In the genomic region with DNA sequence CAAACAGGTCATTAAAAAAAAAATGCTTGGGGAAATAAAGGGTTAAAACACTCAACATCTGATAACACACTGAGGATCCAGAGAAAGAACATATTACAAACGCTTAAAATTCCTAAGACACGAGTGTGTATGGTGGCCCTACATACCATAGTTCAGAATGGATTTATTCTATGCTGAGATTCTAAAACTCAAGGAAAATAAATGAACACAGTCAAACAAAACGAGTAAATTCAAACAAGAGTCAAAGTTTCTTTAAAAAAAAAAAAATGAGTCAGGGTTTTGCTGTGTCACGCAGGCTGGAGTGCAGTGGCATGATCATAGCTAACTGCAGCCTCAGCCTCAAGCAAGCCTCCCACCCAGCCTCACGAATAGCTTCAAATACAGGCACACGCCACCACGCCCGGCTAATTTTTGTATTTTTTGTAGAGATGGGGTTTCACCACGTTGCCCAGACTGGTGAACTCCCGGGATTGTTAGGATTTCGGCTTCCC, we compare ENCODE assay signal across 12 cellular contexts. TPM values are rescaled to one million over a fixed set of nuclear protein-coding genes. Genes with fewer than 3 reads are reported as not detected.
DNase-seq lines count a peak whose midpoint lies in the region; ATAC-seq and TF ChIP-seq lines count a peak whose summit lies in the region.
"Had no signal": no experiment of that assay in that cellular context is flagged by ENCODE, and none has a peak within 500 bp of the region (broad histone marks: within the 10 kb centered on the region; RNA-seq: fewer than 3 reads in every experiment).

No MANE protein-coding gene starts in this region.

- H3K27me3 ChIP-seq in left lung = no peaks in the 10 kb centered on the region
- no peaks in the 10 kb centered on the region for H3K27me3 ChIP-seq in thoracic aorta (replicated peaks; ENCODE audit: insufficient read depth)

- peaks cover 0 to 52% of the 10 kb centered on the region in 2 donors for H3K36me3 ChIP-seq in left lung
- H3K36me3 ChIP-seq in thoracic aorta = peaks cover 10% of the 10 kb centered on the region

- TF ChIP-seq CTCF in astrocyte of the spinal cord (IDR thresholded peaks at IDR 0.05; ENCODE audit: low read depth, low read length) (no peak), left lung (IDR thresholded peaks at IDR 0.05) (no peak), thoracic aorta (IDR thresholded peaks at IDR 0.05) (no peak)

- H3K27ac ChIP-seq in left lung (no peak overlapping the region), thoracic aorta (peak overlapping the region; percentile 21 to 30)

- intact Hi-C loops in left lung (cut with DNase I) = no loop called here

- H3K4me3 ChIP-seq in astrocyte of the spinal cord (ENCODE audit: low read depth, low read length) = no peak overlapping the region
- no peak overlapping the region for H3K4me3 ChIP-seq in left lung
- H3K4me3 ChIP-seq in thoracic aorta = no peak overlapping the region

- H3K9me3 ChIP-seq in left lung (no peaks in the 10 kb centered on the region), thoracic aorta (no peaks in the 10 kb centered on the region)

- DNase-seq in HK-2 (ENCODE audit: unreplicated experiment) = peak; percentile 32
- DNase-seq in astrocyte of the spinal cord (ENCODE audit: low read depth, low spot score) = peak; percentile 67
- no peak for DNase-seq in left lung
- DNase-seq in thoracic aorta (ENCODE audit: low spot score) = no peak
- DNase-seq in NCI-H187 treated with DMSO at 0.1 percent for 48 hours (lab: John Stamatoyannopoulos, UW) = no peak
- DNase-seq: activated effector memory CD4-positive, alpha-beta T cell treated with anti-CD3 and anti-CD28 coated beads, Interleukin-2, amount 50 U/mL, for 16 hours; NCI-H226; stimulated activated CD4-positive, alpha-beta T cell treated with anti-CD3 and anti-CD28 coated beads, Interleukin-4, amount 100 ng/mL, for 24 hours had no signal

- H3K4me1 ChIP-seq in left lung = peaks cover 0 to 35% of the 10 kb centered on the region in 2 donors
- peaks cover 6 to 41% of the 10 kb centered on the region in 2 donors for H3K4me1 ChIP-seq in thoracic aorta (ENCODE audit: control insufficient read depth in 1 of 2, low read depth in 2 of 2)

- peak; percentile 65 for ATAC-seq in left lung
- peak; percentile 20 for ATAC-seq in thoracic aorta (ENCODE audit: insufficient number of reproducible peaks, low FRiP score, low read depth)
- ATAC-seq in GM21515 (IDR thresholded peaks at IDR 0.05; ENCODE audit: unreplicated experiment) = no peak
- no peak for ATAC-seq in HG03095 (IDR thresholded peaks at IDR 0.05; ENCODE audit: unreplicated experiment)
- ATAC-seq: activated CD4-positive, CD25-positive, alpha-beta regulatory T cell treated with anti-CD3 and anti-CD28 coated beads, Interleukin-2, amount 50 U/mL, for 24 hours; Right ventricle myocardium inferior had no signal

- in situ Hi-C loops in astrocyte of the spinal cord (cut with HindIII; ENCODE audit: low sequenced_read_pairs) = no loop called here

RNA-seq across cellular contexts. Expression of gene CRK, which starts 17.4 kb away (rescaled TPM):
- total RNA-seq in left lung (10 to 100 TPM; 65.4 to 84.0 TPM), thoracic aorta (10 to 100 TPM; 48.3 to 76.0 TPM)

RNA-seq across cellular contexts. Expression of gene YWHAE, which starts 38.6 kb away (rescaled TPM):
- 100 to 1,000 TPM; 437 to 455 TPM for total RNA-seq in left lung
- total RNA-seq in thoracic aorta = 100 to 1,000 TPM; 178 to 593 TPM

RNA-seq across cellular contexts. Expression of gene MYO1C, which starts 53.8 kb away (rescaled TPM):
- total RNA-seq in left lung (100 to 1,000 TPM; 242 to 282 TPM), thoracic aorta (100 to 1,000 TPM; 160 to 226 TPM)

Comparison
In these comparisons a context has a peak if more than half of its experiments do, and no peak if none do; other contexts are left out.
1. DNase-seq: peak in HK-2 (single experiment) and astrocyte of the spinal cord (single experiment); none in left lung (0 of 2), thoracic aorta (single experiment) and NCI-H187 treated with DMSO at 0.1 percent for 48 hours (single experiment).
2. ATAC-seq: peak in left lung (single experiment) and thoracic aorta (single experiment); none in GM21515 (single experiment) and HG03095 (single experiment).
3. H3K27ac ChIP-seq: peak in thoracic aorta (2 of 2); none in left lung (0 of 2).